ENCODE assay signal across 2 cellular contexts in the genomic region with DNA sequence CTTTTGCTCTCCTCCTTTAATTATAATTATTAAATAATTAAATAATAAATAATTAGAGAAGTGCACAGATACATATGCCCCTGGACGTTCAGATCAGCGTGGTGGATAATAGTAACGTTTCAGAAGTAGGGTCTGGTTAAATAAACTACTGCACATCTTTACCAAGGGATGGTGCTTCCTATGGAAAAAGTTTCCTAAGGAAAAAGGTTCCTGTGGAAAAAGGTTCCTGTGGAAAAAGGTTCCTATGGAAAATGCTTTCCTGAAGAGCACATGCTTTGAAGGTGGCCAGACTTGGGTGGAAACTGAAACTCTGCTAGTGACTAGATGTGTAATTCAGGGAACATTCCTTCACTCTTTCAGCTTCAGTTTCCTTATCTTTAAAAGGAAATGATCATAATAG. TPM values are rescaled to one million over a fixed set of nuclear protein-coding genes. Genes with fewer than 3 reads are reported as not detected.
"Had no signal": no experiment of that assay in that cellular context is flagged by ENCODE, and none has a peak within 500 bp of the region (broad histone marks: within the 10 kb centered on the region; RNA-seq: fewer than 3 reads in every experiment).

No MANE protein-coding gene starts in this region.

RNA-seq across cellular contexts. Expression of a gene that starts 37.4 kb away (rescaled TPM):
- total RNA-seq: kidney epithelial cell had no signal
- polyA plus RNA-seq: keratinocyte had no signal
